ENCODE assay signal across 9 cellular contexts in genomic region chr11:95337972-95338429, GRCh38.
DNase-seq lines count a peak whose midpoint lies in the region; ATAC-seq, FAIRE-seq and TF ChIP-seq lines count a peak whose summit lies in the region.
"Had no signal": no experiment of that assay in that cellular context is flagged by ENCODE, and none has a peak within 500 bp of the region (broad histone marks: within the 10 kb centered on the region; RNA-seq: fewer than 3 reads in every experiment).

No MANE protein-coding gene starts in this region.

- H3K27me3 Mint-ChIP-seq in CD4-positive, alpha-beta T cell = no peaks in the 10 kb centered on the region

- no peaks in the 10 kb centered on the region for H4K20me1 ChIP-seq in K562 (replicated peaks; ENCODE audit: control insufficient read depth, insufficient read depth, low read length)

- CTCF ChIA-PET in CD4-positive, alpha-beta T cell (lab: Charles Lee) = interaction anchor here (0.7 to 1.5 kb wide), 4 partner anchors 24 to 367 kb away, joined by 3 read pairs; partner anchors contain the start of gene SESN3
- CTCF ChIA-PET in K562 (lab: Yijun Ruan, JAX; ENCODE audit: low intra/inter-chr PET ratio) = no interaction called here

- no peak for DNase-seq in CD4-positive, alpha-beta T cell
- DNase-seq in K562 (ENCODE audit: extremely low read depth in 1 of 4, low spot score in 3 of 4) (no peak), SW480 (ENCODE audit: low spot score) (no peak), nucleus accumbens (lab: John Stamatoyannopoulos, UW) (no peak), NOMO-1 (lab: John Stamatoyannopoulos, UW; ENCODE audit: unreplicated experiment in 2 of 2) (no peak)

- 30% methylated on average over 2 of the region's 2 CpGs for WGBS in K562 (ENCODE audit: insufficient coverage, low coverage, missing lambda C conversion rate)

- peak; percentile 21 for ATAC-seq in CD4-positive, alpha-beta T cell (ENCODE audit: poor library complexity)
- peak; percentile 5 for ATAC-seq in HG02678 (IDR thresholded peaks at IDR 0.05; ENCODE audit: unreplicated experiment)
- ATAC-seq in K562 = 0 out of 3 replicates have a peak, but pooled peaks have one; percentile 28
- no peak for ATAC-seq in GM18873 (IDR thresholded peaks at IDR 0.05; ENCODE audit: low FRiP score, unreplicated experiment)

- TF ChIP-seq EP300 in K562 (IDR thresholded peaks at IDR 0.05; ENCODE audit: low read length) = no peak

- H3K27ac Mint-ChIP-seq in CD4-positive, alpha-beta T cell = no peak overlapping the region

- no peaks in the 10 kb centered on the region for H3K9me1 ChIP-seq in K562 (ENCODE audit: control insufficient read depth, insufficient read depth, low read length)

- no peak for FAIRE-seq in K562 (lab: Jason Lieb, UNC)
- FAIRE-seq: G401.6 had no signal

- H3K9ac ChIP-seq in K562 (ENCODE audit: insufficient read depth in 1 of 2, low read depth in 2 of 2, low read length in 2 of 2) = no peak overlapping the region
- H3K9ac ChIP-seq in muscle layer of colon (ENCODE audit: low read length) = no peak overlapping the region

- peaks cover 0 to 7% of the 10 kb centered on the region in 2 experiments; a peak in 2 of 5 replicates for H3K4me1 ChIP-seq in K562 (replicated peaks in 1 of 2; ENCODE audit: control insufficient read depth in 2 of 2, insufficient read depth in 2 of 2, low read length in 2 of 2)
- H3K4me1 ChIP-seq in muscle layer of colon (ENCODE audit: insufficient read depth, low read length) = peaks cover 43% of the 10 kb centered on the region

- no peak for TF ChIP-seq CTCF in CD4-positive, alpha-beta T cell (IDR thresholded peaks at IDR 0.05)
- TF ChIP-seq CTCF in K562 (IDR thresholded peaks at IDR 0.05 in 2 of 3, conservative IDR thresholded peaks at IDR 0.05 in 1 of 3; ENCODE audit: insufficient read depth in 2 of 3, low read depth in 1 of 3, low read length in 3 of 3) = no peak

- H3K4me3 ChIP-seq in K562 (no peak overlapping the region), muscle layer of colon (ENCODE audit: low read depth in 1 of 2, low read length in 2 of 2) (peak overlapping the region in 1 of 2 donors; percentile 27)

- POLR2A ChIA-PET in CD4-positive, alpha-beta T cell (lab: Charles Lee) = interaction anchor here (1.0 to 2.2 kb wide), 4 partner anchors 15 to 181 kb away, joined by 4 to 31 read pairs (median 5); partner anchors contain the start of gene SESN3
- POLR2A ChIA-PET in K562 (lab: Yijun Ruan, JAX) = no interaction called here

- no peaks in the 10 kb centered on the region for H3K79me2 ChIP-seq in K562 (ENCODE audit: control insufficient read depth, insufficient read depth, low read length)

- in situ Hi-C loops in K562 (cut with MboI) = no loop called here

- TF ChIP-seq RAD21 in K562 (CRISPR knock-in tag; conservative IDR thresholded peaks at IDR 0.05 in 1 of 2, IDR thresholded peaks at IDR 0.05 in 1 of 2) = no peak

- no peak for TF ChIP-seq POLR2A in K562 (conservative IDR thresholded peaks at IDR 0.05)

- intact Hi-C loops in CD4-positive, alpha-beta T cell (cut with DNase I, micrococcal nuclease) = loop anchor here in 1 of 2 experiments (10.0 kb wide), 1 partner anchor 103 kb away; the partner anchor contains the start of gene SESN3
- intact Hi-C loops in K562 (cut with micrococcal nuclease) = no loop called here

- H3K4me3 Mint-ChIP-seq in CD4-positive, alpha-beta T cell = no peak overlapping the region

- H3K4me1 Mint-ChIP-seq in CD4-positive, alpha-beta T cell (ENCODE audit: low read depth) = no peaks in the 10 kb centered on the region

- H3K36me3 Mint-ChIP-seq in CD4-positive, alpha-beta T cell (ENCODE audit: low read depth) = no peaks in the 10 kb centered on the region

- no peaks in the 10 kb centered on the region for H3K9me3 ChIP-seq in CD4-positive, alpha-beta T cell (ENCODE audit: control insufficient read depth, low read length)
- H3K9me3 ChIP-seq in K562 (replicated peaks; ENCODE audit: control insufficient read depth, insufficient read depth, low read depth, low read length) (no peaks in the 10 kb centered on the region), muscle layer of colon (ENCODE audit: low read length) (no peaks in the 10 kb centered on the region)

- no TSS peak for BruUV-seq in K562 (replicated peaks; lab: Mats Ljungman, UMichigan)

- peak overlapping the region; percentile 79 for H2AFZ ChIP-seq in K562 (ENCODE audit: low read depth, low read length)

- H3K27me3 ChIP-seq in CD4-positive, alpha-beta T cell (ENCODE audit: control insufficient read depth, insufficient read depth, low read length) = no peaks in the 10 kb centered on the region
- peaks cover 2 to 7% of the 10 kb centered on the region in 2 experiments; a peak in 3 of 5 replicates for H3K27me3 ChIP-seq in K562 (ENCODE audit: control insufficient read depth in 2 of 2, insufficient read depth in 2 of 2, low read length in 2 of 2)
- H3K27me3 ChIP-seq in muscle layer of colon (ENCODE audit: control insufficient read depth in 1 of 2, insufficient read depth in 2 of 2, low read length in 2 of 2) = no peaks in the 10 kb centered on the region

- H3K9me3 Mint-ChIP-seq in CD4-positive, alpha-beta T cell = no peaks in the 10 kb centered on the region

- H3K36me3 ChIP-seq in K562 (ENCODE audit: control insufficient read depth, insufficient read depth, low read length) (no peaks in the 10 kb centered on the region), muscle layer of colon (ENCODE audit: insufficient read depth, low read length) (no peaks in the 10 kb centered on the region)

- peak overlapping the region; percentile 12; the same call in 1 of the 2 replicates for H3K4me2 ChIP-seq in K562 (ENCODE audit: insufficient read depth, low read length)

- no peak overlapping the region for H3K27ac ChIP-seq in CD4-positive, alpha-beta T cell (ENCODE audit: low read depth, low read length)
- H3K27ac ChIP-seq in K562 (ENCODE audit: extremely low read depth, low read depth, low read length) (no peak overlapping the region), muscle layer of colon (ENCODE audit: low read depth, low read length) (peak overlapping the region; percentile 88)

TF ChIP-seq in K562, 482 proteins besides CTCF, POLR2A, EP300 and RAD21 (continues in another document):
- TF ChIP-seq SNRNP70 (optimal IDR thresholded peaks at IDR 0.05; ENCODE audit: low read depth, low read length) (no peak), ZNF384 (IDR thresholded peaks at IDR 0.05; ENCODE audit: low read depth, low read length) (no peak), HNRNPH1 (optimal IDR thresholded peaks at IDR 0.05; ENCODE audit: low read depth, low read length) (no peak), NFE2 (IDR thresholded peaks at IDR 0.05; ENCODE audit: low read depth) (no peak), PREB (CRISPR knock-in tag; IDR thresholded peaks at IDR 0.05) (no peak), CHAMP1 (IDR thresholded peaks at IDR 0.05) (no peak), ZKSCAN8 (CRISPR knock-in tag; IDR thresholded peaks at IDR 0.05) (no peak), MTF1 (CRISPR knock-in tag; IDR thresholded peaks at IDR 0.05; ENCODE audit: borderline replicate concordance) (no peak), PHTF2 (CRISPR knock-in tag; IDR thresholded peaks at IDR 0.05) (no peak), MAFK (IDR thresholded peaks at IDR 0.05; ENCODE audit: low read length) (no peak), SFPQ (IDR thresholded peaks at IDR 0.05; ENCODE audit: low read depth, low read length) (no peak), TARDBP (IDR thresholded peaks at IDR 0.05) (no peak), GABPB2 (CRISPR knock-in tag; conservative IDR thresholded peaks at IDR 0.05) (no peak)
